ENCODE assay signal across 7 cellular contexts in genomic region chr5:147234098-147234824, GRCh38. TPM values are rescaled to one million over a fixed set of nuclear protein-coding genes. Genes with fewer than 3 reads are reported as not detected.
DNase-seq lines count a peak whose midpoint lies in the region; ATAC-seq and TF ChIP-seq lines count a peak whose summit lies in the region.

No MANE protein-coding gene starts in this region.

- H3K79me2 ChIP-seq in mammary epithelial cell (ENCODE audit: insufficient read depth, low read length): no peaks in the 10 kb centered on the region

- TF ChIP-seq EP300 in stomach (IDR thresholded peaks at IDR 0.05): no peak

- H3K27ac ChIP-seq in mammary epithelial cell (ENCODE audit: insufficient read depth, low read depth, low read length): no peak overlapping the region
- H3K27ac ChIP-seq in left lung: no peak overlapping the region
- peak overlapping the region; percentile 56 to 87 (median 70) for H3K27ac ChIP-seq in stomach

- ATAC-seq in left lung: peak; percentile 59
- no peak for ATAC-seq in GM21723 (IDR thresholded peaks at IDR 0.05; ENCODE audit: unreplicated experiment)
- no peak for ATAC-seq in HG03196 (IDR thresholded peaks at IDR 0.05; ENCODE audit: unreplicated experiment)
- no peak for ATAC-seq in GM18868 (IDR thresholded peaks at IDR 0.05; ENCODE audit: unreplicated experiment)

- in situ Hi-C loops in mammary epithelial cell (cut with MboI; ENCODE audit: low sequenced_read_pairs in 2 of 2): no loop called here

- no TSS peak for BruUV-seq in mammary epithelial cell (replicated peaks; lab: Mats Ljungman, UMichigan)

- H3K4me3 ChIP-seq in mammary epithelial cell (replicated peaks in 1 of 3; ENCODE audit: insufficient read depth in 1 of 3, low read depth in 2 of 3, low read length in 3 of 3) (peak overlapping the region; percentile 48 to 56 (median 50)), left lung (peak overlapping the region; percentile 40 to 59), stomach (peak overlapping the region; percentile 57 to 67 (median 60))

- CTCF ChIA-PET in mammary epithelial cell (lab: Charles Lee; ENCODE audit: low non-redundant PET): no interaction called here

- H3K4me1 ChIP-seq in mammary epithelial cell (ENCODE audit: insufficient read depth, low read length): peaks cover 9% of the 10 kb centered on the region
- no peaks in the 10 kb centered on the region for H3K4me1 ChIP-seq in left lung
- peaks cover 0 to 22% (median 16%) of the 10 kb centered on the region in 4 donors for H3K4me1 ChIP-seq in stomach

- peak overlapping the region; percentile 73 for H2AFZ ChIP-seq in mammary epithelial cell (ENCODE audit: low read depth, low read length)

- H3K36me3 ChIP-seq in mammary epithelial cell (ENCODE audit: insufficient read depth, low read length) (no peaks in the 10 kb centered on the region), left lung (no peaks in the 10 kb centered on the region), stomach (no peaks in the 10 kb centered on the region)

- TF ChIP-seq CTCF in mammary epithelial cell (conservative IDR thresholded peaks at IDR 0.05 in 1 of 2, IDR thresholded peaks at IDR 0.05 in 1 of 2; ENCODE audit: extremely low read depth in 1 of 2, insufficient read depth in 1 of 2, low read depth in 1 of 2, low read length in 2 of 2) (no peak), left lung (IDR thresholded peaks at IDR 0.05) (no peak), stomach (IDR thresholded peaks at IDR 0.05) (no peak)

- H3K9ac ChIP-seq in mammary epithelial cell (ENCODE audit: insufficient read depth, low read length): no peak overlapping the region

- intact Hi-C loops in mammary epithelial cell (cut with micrococcal nuclease): no loop called here
- intact Hi-C loops in left lung (cut with DNase I): no loop called here
- intact Hi-C loops in stomach (cut with DNase I; ENCODE audit: low total_unique reads): no loop called here

- dilution Hi-C loops in mammary epithelial cell (cut with HindIII; ENCODE audit: low sequenced_read_pairs): no loop called here

- TF ChIP-seq POLR2A in stomach (IDR thresholded peaks at IDR 0.05): no peak

- WGBS in mammary epithelial cell (ENCODE audit: low coverage, missing lambda C conversion rate): 3% methylated on average over 11 of the region's 37 CpGs
- WGBS in stomach, 5 donors: 6 to 11% (median 7%) methylated on average over 14 to 37 of the region's 37 CpGs

- DNase-seq in M059J (ENCODE audit: low read depth) (peak; percentile 5), mammary epithelial cell (no peak), left lung (no peak), stomach (no peak)

- H3K4me2 ChIP-seq in mammary epithelial cell (ENCODE audit: insufficient read depth, low read depth, low read length): peak overlapping the region; percentile 98

- peaks cover 3% of the 10 kb centered on the region for H3K27me3 ChIP-seq in mammary epithelial cell (ENCODE audit: insufficient read depth, low read length)
- H3K27me3 ChIP-seq in left lung: peaks cover 5 to 62% of the 10 kb centered on the region in 2 donors
- H3K27me3 ChIP-seq in stomach: peaks cover 0 to 21% (median 5%) of the 10 kb centered on the region in 3 donors

- H4K20me1 ChIP-seq in mammary epithelial cell (ENCODE audit: insufficient read depth, low read length): no peaks in the 10 kb centered on the region

- H3K9me3 ChIP-seq in mammary epithelial cell (replicated peaks; ENCODE audit: insufficient read depth, low read length) (no peaks in the 10 kb centered on the region), left lung (no peaks in the 10 kb centered on the region), stomach (peaks cover 0 to 5% (median 0%) of the 10 kb centered on the region in 4 donors)

RNA-seq across cellular contexts. Expression of gene STK32A, which starts 0.6 kb away (rescaled TPM):
- total RNA-seq in M059J (2014; rRNA removed; shearing (Covaris generic)): 0.07 and 0.22 TPM in 2 replicates
- total RNA-seq in mammary epithelial cell: 1 to 10 TPM in 1 of 2 donors, not detected in 1; 2.7 TPM
- polyA plus RNA-seq in mammary epithelial cell: not detected
- not detected for polyA minus RNA-seq in mammary epithelial cell
- 10 to 100 TPM in 1 of 2 donors, 1 to 10 TPM in 1; 7.7 to 22.5 TPM for total RNA-seq in left lung
- 10 to 100 TPM in 1 of 5 donors, 1 to 10 TPM in 2, under 1 TPM in 2; 0.58 to 29.7 (median 1.2) TPM for total RNA-seq in stomach
- polyA plus RNA-seq in stomach: under 1 TPM; 0.48 to 0.62 (median 0.61) TPM

Comparison
In these comparisons a context has a peak if more than half of its experiments do, and no peak if none do; other contexts are left out.
1. H3K27ac ChIP-seq: peak in stomach (5 of 5); none in mammary epithelial cell (single experiment) and left lung (0 of 2).
2. Peak in every context shown above with its lines, with median percentiles within 50 percentile points of each other: H3K4me3 ChIP-seq.